ENCODE assay signal across 1 cellular context in genomic region chr16:89545044-89545830, GRCh38.
TF ChIP-seq lines count a peak whose summit lies in the region.

No MANE protein-coding gene starts in this region.

TF ChIP-seq in HepG2, 621 proteins besides CTCF, POLR2A, EP300 and RAD21 (continued from another document and continues in another):
- TF ChIP-seq REST (IDR thresholded peaks at IDR 0.05; ENCODE audit: borderline replicate concordance in 1 of 2, low read depth in 1 of 2, low read length in 2 of 2) (0 out of 4 replicates have a peak, but pooled peaks of 1 of the 2 experiments have one; percentile 17), ZMYM3 (CRISPR knock-in tag; IDR thresholded peaks at IDR 0.05) (peak; percentile 72), DNMT1 (CRISPR knock-in tag; IDR thresholded peaks at IDR 0.05) (no peak), ATF4 (CRISPR knock-in tag; IDR thresholded peaks at IDR 0.05) (no peak), DPF2 (CRISPR knock-in tag; IDR thresholded peaks at IDR 0.05; ENCODE audit: borderline replicate concordance, low read depth) (peak; percentile 72; the same call in 1 of the 2 replicates), ZNF746 (CRISPR knock-in tag; IDR thresholded peaks at IDR 0.05) (peak; percentile 67; the same call in 1 of the 2 replicates), ZNF691 (CRISPR knock-in tag; IDR thresholded peaks at IDR 0.05; ENCODE audit: borderline replicate concordance, low read depth) (no peak), ZNF138 (CRISPR knock-in tag; IDR thresholded peaks at IDR 0.05; ENCODE audit: low read depth) (no peak; the same call in 1 of the 2 replicates), NR0B2 (CRISPR knock-in tag; IDR thresholded peaks at IDR 0.05) (no peak), FOXC1 (CRISPR knock-in tag; IDR thresholded peaks at IDR 0.05; ENCODE audit: borderline replicate concordance) (no peak), ZMYM4 (CRISPR knock-in tag; IDR thresholded peaks at IDR 0.05) (0 out of 2 replicates have a peak, but pooled peaks have one; percentile 40), HCFC1 (IDR thresholded peaks at IDR 0.05; ENCODE audit: low read depth, low read length) (no peak), PAWR (CRISPR knock-in tag; IDR thresholded peaks at IDR 0.05; ENCODE audit: borderline replicate concordance) (no peak), NFKBIZ (CRISPR knock-in tag; IDR thresholded peaks at IDR 0.05) (no peak), GABPB1 (CRISPR knock-in tag; IDR thresholded peaks at IDR 0.05) (peak; percentile 52; the same call in 1 of the 2 replicates), ZNF160 (CRISPR knock-in tag; IDR thresholded peaks at IDR 0.05) (peak; percentile 30; the same call in 1 of the 2 replicates), CCAR2 (optimal IDR thresholded peaks at IDR 0.05; ENCODE audit: low read depth, low read length) (no peak), LCORL (IDR thresholded peaks at IDR 0.05) (no peak), LCORL (CRISPR knock-in tag; IDR thresholded peaks at IDR 0.05) (peak; percentile 98), ZNF496 (CRISPR knock-in tag; IDR thresholded peaks at IDR 0.05; ENCODE audit: insufficient replicate concordance) (no peak), KDM6A (CRISPR knock-in tag; IDR thresholded peaks at IDR 0.05; ENCODE audit: low read depth) (peak; percentile 54; the same call in 1 of the 2 replicates), YY1 (IDR thresholded peaks at IDR 0.05; ENCODE audit: insufficient read depth, insufficient replicate concordance, low read depth, low read length) (peak; percentile 33), HHEX (CRISPR knock-in tag; IDR thresholded peaks at IDR 0.05) (no peak), KDM4B (CRISPR knock-in tag; IDR thresholded peaks at IDR 0.05) (no peak), ZNF616 (CRISPR knock-in tag; IDR thresholded peaks at IDR 0.05; ENCODE audit: low read depth) (peak; percentile 28; the same call in 1 of the 2 replicates), ZNF547 (CRISPR knock-in tag; IDR thresholded peaks at IDR 0.05) (peak; percentile 66; the same call in 1 of the 2 replicates), ARNT (IDR thresholded peaks at IDR 0.05) (no peak), CSRNP2 (CRISPR knock-in tag; conservative IDR thresholded peaks at IDR 0.05; ENCODE audit: low read depth) (no peak), ZSCAN12 (CRISPR knock-in tag; IDR thresholded peaks at IDR 0.05) (no peak), ATF5 (CRISPR knock-in tag; IDR thresholded peaks at IDR 0.05; ENCODE audit: low read depth) (no peak), HDAC6 (IDR thresholded peaks at IDR 0.05; ENCODE audit: low read depth, low read length) (no peak), ZNF788 (CRISPR knock-in tag; IDR thresholded peaks at IDR 0.05; ENCODE audit: borderline replicate concordance) (peak; percentile 52; the same call in 1 of the 2 replicates), SNAPC4 (CRISPR knock-in tag; IDR thresholded peaks at IDR 0.05) (no peak), ZNF782 (CRISPR knock-in tag; IDR thresholded peaks at IDR 0.05; ENCODE audit: borderline replicate concordance) (no peak; the same call in 1 of the 2 replicates), ZNF850 (CRISPR knock-in tag; conservative IDR thresholded peaks at IDR 0.05) (no peak), EED (CRISPR knock-in tag; IDR thresholded peaks at IDR 0.05) (no peak), GPN1 (CRISPR knock-in tag; IDR thresholded peaks at IDR 0.05; ENCODE audit: borderline replicate concordance) (no peak), ZNF281 (CRISPR knock-in tag; IDR thresholded peaks at IDR 0.05; ENCODE audit: borderline replicate concordance) (no peak), ZNF235 (CRISPR knock-in tag; IDR thresholded peaks at IDR 0.05; ENCODE audit: borderline replicate concordance) (no peak), ZNF383 (CRISPR knock-in tag; IDR thresholded peaks at IDR 0.05; ENCODE audit: borderline replicate concordance) (0 out of 2 replicates have a peak, but pooled peaks have one; percentile 23), ZNF512 (CRISPR knock-in tag; IDR thresholded peaks at IDR 0.05) (no peak), ESRRA (CRISPR knock-in tag; IDR thresholded peaks at IDR 0.05; ENCODE audit: low read depth) (peak; percentile 43; the same call in 1 of the 2 replicates), SUZ12 (IDR thresholded peaks at IDR 0.05; ENCODE audit: low read depth, low read length) (no peak)
